1 cellular context compared by ENCODE assay signal in genomic region chr11:62880231-62880802, GRCh38.
A peak's percentile ranks its signal among the peaks of the same experiment; 100 is the strongest.
TF ChIP-seq lines count a peak whose summit lies in the region.

No MANE protein-coding gene starts in this region.

TF ChIP-seq in HepG2, 621 proteins besides CTCF, POLR2A, EP300 and RAD21 (continues in another document):
- TF ChIP-seq, protein P1, sequence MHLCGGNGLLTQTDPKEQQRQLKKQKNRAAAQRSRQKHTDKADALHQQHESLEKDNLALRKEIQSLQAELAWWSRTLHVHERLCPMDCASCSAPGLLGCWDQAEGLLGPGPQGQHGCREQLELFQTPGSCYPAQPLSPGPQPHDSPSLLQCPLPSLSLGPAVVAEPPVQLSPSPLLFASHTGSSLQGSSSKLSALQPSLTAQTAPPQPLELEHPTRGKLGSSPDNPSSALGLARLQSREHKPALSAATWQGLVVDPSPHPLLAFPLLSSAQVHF (CRISPR knock-in tag; IDR thresholded peaks at IDR 0.05), result no peak
- TF ChIP-seq KDM2A (CRISPR knock-in tag; IDR thresholded peaks at IDR 0.05; ENCODE audit: borderline replicate concordance, low read depth) (no peak), ZNF572 (CRISPR knock-in tag; IDR thresholded peaks at IDR 0.05) (0 out of 2 replicates have a peak, but pooled peaks have one; percentile 12), ZNF292 (CRISPR knock-in tag; IDR thresholded peaks at IDR 0.05; ENCODE audit: borderline replicate concordance, low read depth) (no peak), TRIM24 (CRISPR knock-in tag; IDR thresholded peaks at IDR 0.05) (no peak), ZNF234 (CRISPR knock-in tag; conservative IDR thresholded peaks at IDR 0.05) (0 out of 2 replicates have a peak, but pooled peaks have one; percentile 48), KLF13 (CRISPR knock-in tag; IDR thresholded peaks at IDR 0.05) (no peak), NR2F1 (CRISPR knock-in tag; IDR thresholded peaks at IDR 0.05) (no peak), PAX8 (CRISPR knock-in tag; IDR thresholded peaks at IDR 0.05; ENCODE audit: borderline replicate concordance) (no peak), GATAD1 (CRISPR knock-in tag; IDR thresholded peaks at IDR 0.05) (no peak), IKZF1 (IDR thresholded peaks at IDR 0.05) (no peak), REPIN1 (CRISPR knock-in tag; IDR thresholded peaks at IDR 0.05; ENCODE audit: borderline replicate concordance, low read depth) (no peak), ELF4 (CRISPR knock-in tag; IDR thresholded peaks at IDR 0.05; ENCODE audit: borderline replicate concordance) (0 out of 2 replicates have a peak, but pooled peaks have one; percentile 23), ZNF850 (CRISPR knock-in tag; conservative IDR thresholded peaks at IDR 0.05) (no peak), ZNF607 (CRISPR knock-in tag; IDR thresholded peaks at IDR 0.05; ENCODE audit: borderline replicate concordance) (peak; percentile 16; the same call in 1 of the 2 replicates), ZNF24 (IDR thresholded peaks at IDR 0.05) (no peak), CBX1 (IDR thresholded peaks at IDR 0.05; ENCODE audit: low read depth) (no peak), ZNF276 (CRISPR knock-in tag; IDR thresholded peaks at IDR 0.05; ENCODE audit: low read depth) (peak; percentile 100), ZBTB33 (CRISPR knock-in tag; IDR thresholded peaks at IDR 0.05) (0 out of 2 replicates have a peak, but pooled peaks have one; percentile 5), HMGA1 (CRISPR knock-in tag; conservative IDR thresholded peaks at IDR 0.05) (no peak), ZNF703 (CRISPR knock-in tag; IDR thresholded peaks at IDR 0.05; ENCODE audit: borderline replicate concordance) (0 out of 2 replicates have a peak, but pooled peaks have one; percentile 80), HNF1A (IDR thresholded peaks at IDR 0.05; ENCODE audit: low read depth) (0 out of 2 replicates have a peak, but pooled peaks have one; percentile 10), HNF1A (CRISPR knock-in tag; IDR thresholded peaks at IDR 0.05; ENCODE audit: borderline replicate concordance) (no peak)
- TF ChIP-seq, protein P2, sequence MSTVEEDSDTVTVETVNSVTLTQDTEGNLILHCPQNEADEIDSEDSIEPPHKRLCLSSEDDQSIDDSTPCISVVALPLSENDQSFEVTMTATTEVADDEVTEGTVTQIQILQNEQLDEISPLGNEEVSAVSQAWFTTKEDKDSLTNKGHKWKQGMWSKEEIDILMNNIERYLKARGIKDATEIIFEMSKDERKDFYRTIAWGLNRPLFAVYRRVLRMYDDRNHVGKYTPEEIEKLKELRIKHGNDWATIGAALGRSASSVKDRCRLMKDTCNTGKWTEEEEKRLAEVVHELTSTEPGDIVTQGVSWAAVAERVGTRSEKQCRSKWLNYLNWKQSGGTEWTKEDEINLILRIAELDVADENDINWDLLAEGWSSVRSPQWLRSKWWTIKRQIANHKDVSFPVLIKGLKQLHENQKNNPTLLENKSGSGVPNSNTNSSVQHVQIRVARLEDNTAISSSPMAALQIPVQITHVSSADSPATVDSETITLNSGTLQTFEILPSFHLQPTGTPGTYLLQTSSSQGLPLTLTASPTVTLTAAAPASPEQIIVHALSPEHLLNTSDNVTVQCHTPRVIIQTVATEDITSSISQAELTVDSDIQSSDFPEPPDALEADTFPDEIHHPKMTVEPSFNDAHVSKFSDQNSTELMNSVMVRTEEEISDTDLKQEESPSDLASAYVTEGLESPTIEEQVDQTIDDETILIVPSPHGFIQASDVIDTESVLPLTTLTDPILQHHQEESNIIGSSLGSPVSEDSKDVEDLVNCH (CRISPR knock-in tag; IDR thresholded peaks at IDR 0.05), result no peak
- TF ChIP-seq, protein P3, sequence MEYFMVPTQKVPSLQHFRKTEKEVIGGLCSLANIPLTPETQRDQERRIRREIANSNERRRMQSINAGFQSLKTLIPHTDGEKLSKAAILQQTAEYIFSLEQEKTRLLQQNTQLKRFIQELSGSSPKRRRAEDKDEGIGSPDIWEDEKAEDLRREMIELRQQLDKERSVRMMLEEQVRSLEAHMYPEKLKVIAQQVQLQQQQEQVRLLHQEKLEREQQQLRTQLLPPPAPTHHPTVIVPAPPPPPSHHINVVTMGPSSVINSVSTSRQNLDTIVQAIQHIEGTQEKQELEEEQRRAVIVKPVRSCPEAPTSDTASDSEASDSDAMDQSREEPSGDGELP (IDR thresholded peaks at IDR 0.05; ENCODE audit: borderline replicate concordance, low read depth), result no peak
- TF ChIP-seq, protein P4, sequence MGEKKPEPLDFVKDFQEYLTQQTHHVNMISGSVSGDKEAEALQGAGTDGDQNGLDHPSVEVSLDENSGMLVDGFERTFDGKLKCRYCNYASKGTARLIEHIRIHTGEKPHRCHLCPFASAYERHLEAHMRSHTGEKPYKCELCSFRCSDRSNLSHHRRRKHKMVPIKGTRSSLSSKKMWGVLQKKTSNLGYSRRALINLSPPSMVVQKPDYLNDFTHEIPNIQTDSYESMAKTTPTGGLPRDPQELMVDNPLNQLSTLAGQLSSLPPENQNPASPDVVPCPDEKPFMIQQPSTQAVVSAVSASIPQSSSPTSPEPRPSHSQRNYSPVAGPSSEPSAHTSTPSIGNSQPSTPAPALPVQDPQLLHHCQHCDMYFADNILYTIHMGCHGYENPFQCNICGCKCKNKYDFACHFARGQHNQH (CRISPR knock-in tag; IDR thresholded peaks at IDR 0.05), result no peak
- TF ChIP-seq, protein P5, sequence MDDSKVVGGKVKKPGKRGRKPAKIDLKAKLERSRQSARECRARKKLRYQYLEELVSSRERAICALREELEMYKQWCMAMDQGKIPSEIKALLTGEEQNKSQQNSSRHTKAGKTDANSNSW (CRISPR knock-in tag; IDR thresholded peaks at IDR 0.05; ENCODE audit: borderline replicate concordance), result no peak
- TF ChIP-seq, protein P6, sequence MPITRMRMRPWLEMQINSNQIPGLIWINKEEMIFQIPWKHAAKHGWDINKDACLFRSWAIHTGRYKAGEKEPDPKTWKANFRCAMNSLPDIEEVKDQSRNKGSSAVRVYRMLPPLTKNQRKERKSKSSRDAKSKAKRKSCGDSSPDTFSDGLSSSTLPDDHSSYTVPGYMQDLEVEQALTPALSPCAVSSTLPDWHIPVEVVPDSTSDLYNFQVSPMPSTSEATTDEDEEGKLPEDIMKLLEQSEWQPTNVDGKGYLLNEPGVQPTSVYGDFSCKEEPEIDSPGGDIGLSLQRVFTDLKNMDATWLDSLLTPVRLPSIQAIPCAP (CRISPR knock-in tag; IDR thresholded peaks at IDR 0.05; ENCODE audit: low read depth), result no peak
- TF ChIP-seq, protein P7, sequence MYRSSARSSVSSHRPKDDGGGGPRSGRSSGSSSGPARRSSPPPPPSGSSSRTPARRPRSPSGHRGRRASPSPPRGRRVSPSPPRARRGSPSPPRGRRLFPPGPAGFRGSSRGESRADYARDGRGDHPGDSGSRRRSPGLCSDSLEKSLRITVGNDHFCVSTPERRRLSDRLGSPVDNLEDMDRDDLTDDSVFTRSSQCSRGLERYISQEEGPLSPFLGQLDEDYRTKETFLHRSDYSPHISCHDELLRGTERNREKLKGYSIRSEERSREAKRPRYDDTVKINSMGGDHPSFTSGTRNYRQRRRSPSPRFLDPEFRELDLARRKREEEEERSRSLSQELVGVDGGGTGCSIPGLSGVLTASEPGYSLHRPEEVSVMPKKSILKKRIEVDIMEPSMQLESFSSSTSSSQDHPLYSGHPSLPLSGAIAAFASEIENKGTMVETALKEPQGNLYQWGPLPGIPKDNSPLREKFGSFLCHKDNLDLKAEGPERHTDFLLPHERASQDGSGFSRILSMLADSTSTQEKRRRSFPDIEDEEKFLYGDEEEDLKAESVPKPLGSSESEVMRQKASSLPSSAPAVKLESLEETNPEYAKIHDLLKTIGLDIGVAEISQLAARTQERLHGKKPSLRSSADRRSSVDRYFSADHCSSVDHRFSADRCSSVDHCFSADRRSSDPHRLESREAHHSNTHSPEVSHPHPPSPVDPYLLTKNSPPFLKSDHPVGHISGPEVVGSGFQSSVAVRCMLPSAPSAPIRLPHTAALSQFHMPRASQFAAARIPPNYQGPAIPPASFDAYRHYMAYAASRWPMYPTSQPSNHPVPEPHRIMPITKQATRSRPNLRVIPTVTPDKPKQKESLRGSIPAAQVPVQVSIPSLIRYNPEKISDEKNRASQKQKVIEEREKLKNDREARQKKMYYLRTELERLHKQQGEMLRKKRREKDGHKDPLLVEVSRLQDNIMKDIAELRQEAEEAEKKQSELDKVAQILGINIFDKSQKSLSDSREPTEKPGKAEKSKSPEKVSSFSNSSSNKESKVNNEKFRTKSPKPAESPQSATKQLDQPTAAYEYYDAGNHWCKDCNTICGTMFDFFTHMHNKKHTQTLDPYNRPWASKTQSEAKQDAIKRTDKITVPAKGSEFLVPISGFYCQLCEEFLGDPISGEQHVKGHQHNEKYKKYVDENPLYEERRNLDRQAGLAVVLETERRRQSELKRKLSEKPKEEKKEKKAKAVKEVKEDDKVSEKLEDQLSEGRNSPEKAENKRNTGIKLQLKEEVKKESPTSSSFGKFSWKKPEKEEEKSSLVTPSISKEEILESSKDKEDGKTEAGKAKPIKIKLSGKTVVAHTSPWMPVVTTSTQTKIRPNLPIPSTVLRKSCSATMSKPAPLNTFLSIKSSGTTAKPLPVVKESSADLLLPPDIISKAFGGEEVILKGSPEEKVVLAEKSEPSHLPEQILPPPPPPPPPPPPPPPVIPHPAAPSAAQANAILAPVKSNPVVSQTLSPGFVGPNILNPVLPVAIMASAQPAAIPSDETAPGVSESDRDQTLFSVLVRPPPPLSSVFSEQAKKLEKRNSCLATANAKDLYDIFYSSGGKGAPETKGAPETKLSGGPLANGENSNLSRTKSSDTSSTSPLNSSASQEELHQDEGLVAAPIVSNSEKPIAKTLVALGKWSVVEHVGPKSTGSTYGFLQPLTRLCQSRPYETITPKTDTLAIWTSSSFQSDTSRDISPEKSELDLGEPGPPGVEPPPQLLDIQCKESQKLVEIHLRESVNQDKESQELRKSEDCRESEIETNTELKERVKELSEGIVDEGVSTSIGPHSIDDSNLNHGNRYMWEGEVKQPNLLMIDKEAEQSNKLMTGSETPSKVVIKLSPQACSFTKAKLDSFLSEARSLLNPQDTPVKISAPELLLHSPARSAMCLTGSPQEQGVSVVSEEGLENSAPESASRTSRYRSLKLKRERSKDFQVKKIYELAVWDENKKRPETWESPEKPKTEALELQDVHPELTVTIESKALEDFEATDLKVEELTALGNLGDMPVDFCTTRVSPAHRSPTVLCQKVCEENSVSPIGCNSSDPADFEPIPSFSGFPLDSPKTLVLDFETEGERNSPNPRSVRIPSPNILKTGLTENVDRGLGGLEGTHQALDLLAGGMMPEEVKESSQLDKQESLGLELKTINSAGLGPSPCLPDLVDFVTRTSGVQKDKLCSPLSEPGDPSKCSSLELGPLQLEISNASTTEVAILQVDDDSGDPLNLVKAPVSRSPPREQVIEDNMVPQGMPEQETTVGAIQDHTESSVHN (CRISPR knock-in tag; IDR thresholded peaks at IDR 0.05), result no peak
- TF ChIP-seq, protein P8, sequence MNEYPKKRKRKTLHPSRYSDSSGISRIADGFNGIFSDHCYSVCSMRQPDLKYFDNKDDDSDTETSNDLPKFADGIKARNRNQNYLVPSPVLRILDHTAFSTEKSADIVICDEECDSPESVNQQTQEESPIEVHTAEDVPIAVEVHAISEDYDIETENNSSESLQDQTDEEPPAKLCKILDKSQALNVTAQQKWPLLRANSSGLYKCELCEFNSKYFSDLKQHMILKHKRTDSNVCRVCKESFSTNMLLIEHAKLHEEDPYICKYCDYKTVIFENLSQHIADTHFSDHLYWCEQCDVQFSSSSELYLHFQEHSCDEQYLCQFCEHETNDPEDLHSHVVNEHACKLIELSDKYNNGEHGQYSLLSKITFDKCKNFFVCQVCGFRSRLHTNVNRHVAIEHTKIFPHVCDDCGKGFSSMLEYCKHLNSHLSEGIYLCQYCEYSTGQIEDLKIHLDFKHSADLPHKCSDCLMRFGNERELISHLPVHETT (CRISPR knock-in tag; conservative IDR thresholded peaks at IDR 0.05), result 0 out of 2 replicates have a peak, but pooled peaks have one; percentile 2
